ENCODE assay signal across 23 cellular contexts in the genomic region with DNA sequence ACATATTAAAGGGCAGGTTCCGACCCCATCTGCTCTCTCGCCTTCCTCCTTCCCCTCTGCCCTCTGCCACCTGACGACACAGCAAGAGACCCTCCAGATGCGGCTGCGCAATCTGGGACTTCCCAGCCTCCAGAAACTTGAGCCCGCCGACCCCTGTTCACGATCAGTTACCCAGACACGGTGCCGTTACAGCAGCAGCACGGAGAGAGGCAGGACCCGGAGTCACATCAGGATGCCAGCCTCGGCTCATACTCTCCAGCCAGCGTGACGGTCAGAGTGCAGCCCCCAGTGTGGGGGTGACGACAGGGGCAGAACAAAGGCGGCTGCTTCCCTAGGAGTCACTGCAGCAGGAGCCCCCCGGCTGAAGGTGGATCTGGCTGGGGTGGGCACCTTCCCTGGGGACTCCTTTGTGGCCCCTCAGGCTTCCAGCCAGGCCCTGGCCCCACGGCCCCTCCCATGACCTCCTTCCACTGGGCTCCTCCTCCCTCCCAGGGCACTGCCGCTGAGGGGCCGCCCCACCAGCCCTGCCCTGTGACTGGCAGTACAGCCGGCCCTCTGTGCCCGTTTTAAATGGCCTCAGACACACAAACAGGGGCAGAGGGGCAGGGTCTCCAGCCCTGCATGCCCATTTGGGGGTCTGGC.
"Had no signal": no experiment of that assay in that cellular context is flagged by ENCODE, and none has a peak within 500 bp of the region (broad histone marks: within the 10 kb centered on the region; RNA-seq: fewer than 3 reads in every experiment).

No MANE protein-coding gene starts in this region.

- DNase-seq: IMR-90, Karpas-422, KG1, MG63, NCI-H1092, NCI-H1105 treated with DMSO at 0.1 percent for 48 hours, NCI-H1417 treated with DMSO at 0.1 percent for 48 hours, NCI-H146, NCI-H1694 treated with DMSO at 0.1 percent for 48 hours, NCI-H1930, NCI-H2081, NCI-H2107, NCI-H226, NCI-H446, NCI-H510A, NCI-H524 treated with DMSO at 0.1 percent for 48 hours, NCI-H69, NCI-H774, PC-3, SHP77 had no signal

- ATAC-seq: HepG2, Panc1, PC-3, SK-N-SH treated with all-trans-retinoic acid at 6 μM for 48 hours had no signal

- H3K9me3 ChIP-seq: MG63 had no signal
